1 cellular context compared by ENCODE assay signal in genomic region chr11:349270-349954, GRCh38.
TF ChIP-seq lines count a peak whose summit lies in the region.

No MANE protein-coding gene starts in this region.

TF ChIP-seq in K562, 482 proteins besides CTCF, POLR2A, EP300 and RAD21 (continued from another document):
- TF ChIP-seq HINFP (tag; conservative IDR thresholded peaks at IDR 0.05; ENCODE audit: low read depth) = 0 out of 2 replicates have a peak, but pooled peaks have one; percentile 36
- peak; percentile 60 for TF ChIP-seq SMAD4 (CRISPR knock-in tag; conservative IDR thresholded peaks at IDR 0.05)
- TF ChIP-seq ZBTB5 (IDR thresholded peaks at IDR 0.05) = peak; percentile 88
- peak; percentile 62 for TF ChIP-seq CHD4 (IDR thresholded peaks at IDR 0.05; ENCODE audit: insufficient read depth, insufficient replicate concordance, low read depth, low read length, poor library complexity, severe bottlenecking)
- 0 out of 2 replicates have a peak, but pooled peaks have one; percentile 47 for TF ChIP-seq NFRKB (IDR thresholded peaks at IDR 0.05; ENCODE audit: low read depth)
- TF ChIP-seq ZNF444 (CRISPR knock-in tag; IDR thresholded peaks at IDR 0.05) = 0 out of 2 replicates have a peak, but pooled peaks have one; percentile 34
- 0 out of 4 replicates have a peak, but pooled peaks of 1 of the 2 experiments have one; percentile 13 for TF ChIP-seq SRF (CRISPR knock-in tag; IDR thresholded peaks at IDR 0.05)
